20 cellular contexts compared by ENCODE assay signal in the genomic region with DNA sequence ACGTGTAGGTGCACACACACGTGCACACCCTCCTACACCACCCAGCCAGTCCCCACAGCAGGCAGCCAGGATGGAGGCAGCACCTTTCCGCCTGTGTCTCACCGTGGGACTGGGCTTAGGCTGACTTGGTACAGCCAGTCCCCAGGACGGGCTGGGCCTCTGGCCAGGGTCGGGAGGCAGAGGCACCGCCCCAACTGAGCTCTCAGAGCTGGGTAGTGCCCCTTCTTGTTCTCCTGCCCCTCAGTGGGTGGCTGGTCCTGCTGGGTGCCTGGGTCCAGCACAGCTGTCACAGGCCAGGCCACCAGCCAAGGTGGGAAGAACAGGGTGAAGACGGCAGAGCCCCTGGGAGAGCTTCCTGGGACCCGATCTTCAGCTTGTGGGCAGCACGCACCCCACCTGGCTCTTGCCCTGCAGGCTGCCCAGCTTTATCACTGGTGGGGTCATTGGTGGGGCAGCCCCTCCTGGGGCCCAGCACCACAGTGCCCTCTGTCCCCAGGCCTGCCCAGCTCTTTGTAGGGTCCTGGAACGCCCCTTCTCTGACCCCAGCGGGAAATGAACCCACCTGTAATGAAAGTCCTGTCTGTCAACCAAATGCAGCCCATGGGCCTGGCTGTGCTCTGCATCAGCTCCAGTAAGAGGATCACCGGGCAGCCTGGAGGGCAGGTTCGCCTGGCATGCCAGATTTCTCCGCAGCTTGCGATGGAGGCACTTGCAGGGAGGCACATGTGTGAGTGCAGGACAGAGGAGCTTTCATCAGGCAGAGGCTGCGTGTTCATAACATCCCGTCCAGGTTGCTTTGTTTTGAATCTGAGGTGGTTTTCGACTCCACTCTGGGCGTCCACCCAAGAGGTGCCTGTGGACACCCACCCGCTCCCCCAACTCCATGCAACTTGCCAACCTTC. TPM values are rescaled to one million over a fixed set of nuclear protein-coding genes. Genes with fewer than 3 reads are reported as not detected.
DNase-seq lines count a peak whose midpoint lies in the region; ATAC-seq and TF ChIP-seq lines count a peak whose summit lies in the region.
"Had no signal": no experiment of that assay in that cellular context is flagged by ENCODE, and none has a peak within 500 bp of the region (broad histone marks: within the 10 kb centered on the region; RNA-seq: fewer than 3 reads in every experiment).

No MANE protein-coding gene starts in this region.

- POLR2A ChIA-PET in RWPE1 (lab: Yijun Ruan, JAX; ENCODE audit: low non-redundant PET), result no interaction called here

- H3K9me3 ChIP-seq in cardiac muscle cell (ENCODE audit: low read depth) (no peaks in the 10 kb centered on the region), left ventricle myocardium inferior (replicated peaks) (no peaks in the 10 kb centered on the region), mucosa of descending colon (no peaks in the 10 kb centered on the region), aorta (ENCODE audit: control insufficient read depth, low read length) (no peaks in the 10 kb centered on the region)
- H3K9me3 ChIP-seq: prostate gland, uterus had no signal

- no peaks in the 10 kb centered on the region for H3K27me3 ChIP-seq in cardiac muscle cell
- no peaks in the 10 kb centered on the region for H3K27me3 ChIP-seq in left ventricle myocardium inferior (ENCODE audit: low read depth)
- no peaks in the 10 kb centered on the region for H3K27me3 ChIP-seq in aorta (ENCODE audit: control insufficient read depth in 1 of 2, insufficient read depth in 2 of 2, low read length in 1 of 2)
- H3K27me3 ChIP-seq: uterus had no signal

- no peak for DNase-seq in cardiac muscle cell (ENCODE audit: low read depth in 1 of 2, low spot score in 1 of 2)
- DNase-seq in left ventricle myocardium inferior, result no peak
- no peak for DNase-seq in RWPE1 (ENCODE audit: low spot score)
- no peak for DNase-seq in mucosa of descending colon
- peak in 1 of 2 donors; percentile 63 for DNase-seq in aorta
- no peak for DNase-seq in DMS53 (lab: John Stamatoyannopoulos, UW)
- DNase-seq: activated CD8-positive, alpha-beta memory T cell treated with anti-CD3 and anti-CD28 coated beads for 24 hours; foreskin melanocyte; hippocampal formation; islet precursor cell; naive thymus-derived CD8-positive, alpha-beta T cell; NCI-H2107; NCI-H524; stimulated activated CD4-positive, alpha-beta T cell treated with anti-CD3 and anti-CD28 coated beads, Interleukin-4, amount 100 ng/mL, for 24 hours; substantia nigra; uterus had no signal

- WGBS in aorta, 2 donors, result 85 to 86% methylated on average over 21 of the region's 21 CpGs

- peaks cover 28% of the 10 kb centered on the region for H3K36me3 ChIP-seq in cardiac muscle cell
- H3K36me3 ChIP-seq in left ventricle myocardium inferior, result peaks cover 23% of the 10 kb centered on the region
- H3K36me3 ChIP-seq in mucosa of descending colon (ENCODE audit: low read depth), result no peaks in the 10 kb centered on the region
- no peaks in the 10 kb centered on the region for H3K36me3 ChIP-seq in aorta (ENCODE audit: control insufficient read depth in 1 of 2, insufficient read depth in 2 of 2, low read length in 1 of 2)
- H3K36me3 ChIP-seq: uterus had no signal

- TF ChIP-seq CTCF in cardiac muscle cell (IDR thresholded peaks at IDR 0.05; ENCODE audit: low read depth, low read length) (no peak), left ventricle myocardium inferior (IDR thresholded peaks at IDR 0.05; ENCODE audit: borderline replicate concordance) (no peak), RWPE1 (conservative IDR thresholded peaks at IDR 0.05; ENCODE audit: low read depth) (no peak), mucosa of descending colon (IDR thresholded peaks at IDR 0.05) (no peak)

- intact Hi-C loops in left ventricle myocardium inferior (cut with micrococcal nuclease) (no loop called here), mucosa of descending colon (cut with DNase I, micrococcal nuclease) (no loop called here), aorta (cut with DNase I) (no loop called here)

- H3K4me3 ChIP-seq in cardiac muscle cell (no peak overlapping the region), left ventricle myocardium inferior (no peak overlapping the region), mucosa of descending colon (no peak overlapping the region), aorta (ENCODE audit: low read length in 2 of 2) (no peak overlapping the region)
- H3K4me3 ChIP-seq: prostate gland, skin epidermis, uterus had no signal

- peak overlapping the region; percentile 66 for H3K27ac ChIP-seq in cardiac muscle cell
- H3K27ac ChIP-seq in left ventricle myocardium inferior (replicated peaks), result no peak overlapping the region
- H3K27ac ChIP-seq in RWPE1, result peak overlapping the region; percentile 96
- no peak overlapping the region for H3K27ac ChIP-seq in aorta (ENCODE audit: low read depth in 1 of 2, low read length in 2 of 2)
- H3K27ac ChIP-seq: prostate gland, skin epidermis, uterus had no signal

- peak; percentile 32 for ATAC-seq in mucosa of descending colon
- ATAC-seq in aorta (ENCODE audit: low FRiP score), result peak; percentile 13
- ATAC-seq in GM18909 (IDR thresholded peaks at IDR 0.05; ENCODE audit: poor library complexity, unreplicated experiment), result no peak
- ATAC-seq in GM18511 (IDR thresholded peaks at IDR 0.05; ENCODE audit: unreplicated experiment), result no peak
- ATAC-seq: naive thymus-derived CD8-positive, alpha-beta T cell had no signal

- H3K4me1 ChIP-seq in cardiac muscle cell (ENCODE audit: low read depth) (peaks cover 11% of the 10 kb centered on the region), left ventricle myocardium inferior (no peaks in the 10 kb centered on the region), mucosa of descending colon (ENCODE audit: low read depth) (no peaks in the 10 kb centered on the region), aorta (ENCODE audit: control insufficient read depth in 1 of 2, insufficient read depth in 2 of 2, low read length in 2 of 2) (no peaks in the 10 kb centered on the region)
- H3K4me1 ChIP-seq: prostate gland, uterus had no signal

- CTCF ChIA-PET in RWPE1 (lab: Yijun Ruan, JAX), result interaction anchor here (0.8 to 1.6 kb wide), 3 partner anchors 10 to 40 kb away, joined by 3 to 5 read pairs (median 4); no protein-coding TSS in a partner anchor

RNA-seq across cellular contexts. Expression of gene CDCA4, which starts 14.7 kb away (rescaled TPM):
- total RNA-seq in cardiac muscle cell (36.7 and 47.7 TPM in 2 replicates), left ventricle myocardium inferior (2.0 TPM), mucosa of descending colon (1 to 10 TPM; 4.3 to 8.7 (median 5.6) TPM), aorta (1 to 10 TPM; 4.1 to 5.9 TPM)
- polyA plus RNA-seq in cardiac muscle cell (34.5 and 46.0 TPM in 2 replicates), aorta (1 to 10 TPM; 3.0 to 3.7 TPM)

RNA-seq across cellular contexts. Expression of gene CLBA1, which starts 20.6 kb away (rescaled TPM):
- total RNA-seq in cardiac muscle cell, result 15.5 and 20.9 TPM in 2 replicates
- polyA plus RNA-seq in cardiac muscle cell, result 13.4 and 20.4 TPM in 2 replicates
- total RNA-seq in left ventricle myocardium inferior, result 2.4 TPM
- total RNA-seq in mucosa of descending colon, result 1 to 10 TPM; 6.0 to 8.4 (median 6.9) TPM
- total RNA-seq in aorta, result 1 to 10 TPM; 2.6 to 5.1 TPM
- 10 to 100 TPM in 1 of 2 donors, 1 to 10 TPM in 1; 1.8 to 10.2 TPM for polyA plus RNA-seq in aorta

RNA-seq across cellular contexts. Expression of gene AHNAK2, which starts 28.0 kb away (rescaled TPM):
- total RNA-seq in cardiac muscle cell (59.3 and 78.0 TPM in 2 replicates), left ventricle myocardium inferior (2.5 TPM), mucosa of descending colon (100 to 1,000 TPM in 1 of 3 donors, 10 to 100 TPM in 1, 1 to 10 TPM in 1; 4.6 to 145 (median 20.3) TPM), aorta (10 to 100 TPM; 25.5 to 61.3 TPM)
- polyA plus RNA-seq in cardiac muscle cell (17.8 and 18.8 TPM in 2 replicates), aorta (10 to 100 TPM in 1 of 2 donors, 1 to 10 TPM in 1; 4.6 to 10.6 TPM)
- total RNA-seq: naive thymus-derived CD8-positive, alpha-beta T cell had no signal
- polyA plus RNA-seq: naive thymus-derived CD8-positive, alpha-beta T cell had no signal

RNA-seq across cellular contexts. Expression of gene GPR132, which starts 59.0 kb away (rescaled TPM):
- 1.2 and 2.0 TPM in 2 replicates for total RNA-seq in cardiac muscle cell
- 1.0 TPM in 2 replicates for polyA plus RNA-seq in cardiac muscle cell
- total RNA-seq in left ventricle myocardium inferior, result 1.0 TPM
- 1 to 10 TPM; 1.7 to 4.0 (median 3.1) TPM for total RNA-seq in mucosa of descending colon
- total RNA-seq in aorta, result 1 to 10 TPM; 2.9 to 5.0 TPM
- polyA plus RNA-seq in aorta, result 1 to 10 TPM in 1 of 2 donors, not detected in 1; 1.0 TPM

Comparison
In these comparisons a context has a peak if more than half of its experiments do, and no peak if none do; other contexts are left out.
1. H3K27ac ChIP-seq: peak in cardiac muscle cell (single experiment) and RWPE1 (single experiment); none in left ventricle myocardium inferior (single experiment) and aorta (0 of 2).
2. ATAC-seq: peak in mucosa of descending colon (single experiment) and aorta (single experiment); none in GM18909 (single experiment) and GM18511 (single experiment).